In genomic region chr7:98051118-98051744, GRCh38 we compare ENCODE assay signal across 8 cellular contexts. TPM values are rescaled to one million over a fixed set of nuclear protein-coding genes. Genes with fewer than 3 reads are reported as not detected.
DNase-seq lines count a peak whose midpoint lies in the region; ATAC-seq, FAIRE-seq and TF ChIP-seq lines count a peak whose summit lies in the region.

No MANE protein-coding gene starts in this region.

- no peaks in the 10 kb centered on the region for H3K27me3 Mint-ChIP-seq in activated T-helper 1 cell treated with anti-CD3 and anti-CD28 coated beads, Interleukin-12 subunit alpha, Interleukin-12 subunit beta, Interleukin-2, Interleukin-4 antibody, amounts not matched to agents 30 ng/mL and 10 ng/mL and 1 ng/mL, durations not matched to agents 14 hours and 24 hours and 36 hours (ENCODE audit: insufficient read depth)
- H3K27me3 Mint-ChIP-seq in natural killer cell (ENCODE audit: low read depth in 2 of 2): peaks cover 3 to 15% of the 10 kb centered on the region in 2 donors

- ATAC-seq in natural killer cell: peak in 2 of 3 donors; percentile 36 to 40
- no peak for ATAC-seq in GM21360 (IDR thresholded peaks at IDR 0.05; ENCODE audit: unreplicated experiment)
- no peak for ATAC-seq in HG03520 (IDR thresholded peaks at IDR 0.05; ENCODE audit: unreplicated experiment)

- no peak for FAIRE-seq in GM12891 (lab: Jason Lieb, UNC)

- DNase-seq in GM12891 (ENCODE audit: insufficient read length, low spot score): peak; percentile 20
- peak; percentile 64 to 87 for DNase-seq in NCI-H524 (lab: John Stamatoyannopoulos, UW)
- peak; percentile 21 for DNase-seq in activated T-helper 1 cell treated with anti-CD3 and anti-CD28 coated beads, Interleukin-12 subunit alpha, Interleukin-12 subunit beta, Interleukin-2, Interleukin-4 antibody, amounts not matched to agents 30 ng/mL and 10 ng/mL and 1 ng/mL, durations not matched to agents 14 hours and 24 hours and 36 hours (ENCODE audit: low spot score)
- DNase-seq in natural killer cell: no peak
- DNase-seq in GDM1 (lab: John Stamatoyannopoulos, UW): no peak
- DNase-seq in GM03348 (ENCODE audit: low spot score): no peak

- H3K27ac Mint-ChIP-seq in activated T-helper 1 cell treated with anti-CD3 and anti-CD28 coated beads, Interleukin-12 subunit alpha, Interleukin-12 subunit beta, Interleukin-2, Interleukin-4 antibody, amounts not matched to agents 30 ng/mL and 10 ng/mL and 1 ng/mL, durations not matched to agents 14 hours and 24 hours and 36 hours: no peak overlapping the region
- no peak overlapping the region for H3K27ac Mint-ChIP-seq in natural killer cell

- TF ChIP-seq CTCF in natural killer cell (IDR thresholded peaks at IDR 0.05): no peak

- H3K4me3 Mint-ChIP-seq in activated T-helper 1 cell treated with anti-CD3 and anti-CD28 coated beads, Interleukin-12 subunit alpha, Interleukin-12 subunit beta, Interleukin-2, Interleukin-4 antibody, amounts not matched to agents 30 ng/mL and 10 ng/mL and 1 ng/mL, durations not matched to agents 14 hours and 24 hours and 36 hours: no peak overlapping the region
- no peak overlapping the region for H3K4me3 Mint-ChIP-seq in natural killer cell

- intact Hi-C loops in activated T-helper 1 cell treated with anti-CD3 and anti-CD28 coated beads, Interleukin-12 subunit alpha, Interleukin-12 subunit beta, Interleukin-2, Interleukin-4 antibody, amounts not matched to agents 30 ng/mL and 10 ng/mL and 1 ng/mL, durations not matched to agents 14 hours and 24 hours and 36 hours (cut with micrococcal nuclease): no loop called here
- intact Hi-C loops in natural killer cell (cut with micrococcal nuclease): no loop called here

- TF ChIP-seq POLR2A in GM12891 (IDR thresholded peaks at IDR 0.05; ENCODE audit: low read depth, low read length): no peak

- H3K36me3 Mint-ChIP-seq in activated T-helper 1 cell treated with anti-CD3 and anti-CD28 coated beads, Interleukin-12 subunit alpha, Interleukin-12 subunit beta, Interleukin-2, Interleukin-4 antibody, amounts not matched to agents 30 ng/mL and 10 ng/mL and 1 ng/mL, durations not matched to agents 14 hours and 24 hours and 36 hours (ENCODE audit: low read depth): no peaks in the 10 kb centered on the region
- H3K36me3 Mint-ChIP-seq in natural killer cell: no peaks in the 10 kb centered on the region

- peaks cover 9% of the 10 kb centered on the region for H3K4me1 Mint-ChIP-seq in activated T-helper 1 cell treated with anti-CD3 and anti-CD28 coated beads, Interleukin-12 subunit alpha, Interleukin-12 subunit beta, Interleukin-2, Interleukin-4 antibody, amounts not matched to agents 30 ng/mL and 10 ng/mL and 1 ng/mL, durations not matched to agents 14 hours and 24 hours and 36 hours (ENCODE audit: low read depth)
- H3K4me1 Mint-ChIP-seq in natural killer cell: peaks cover 0 to 5% of the 10 kb centered on the region in 2 donors

- no peaks in the 10 kb centered on the region for H3K9me3 Mint-ChIP-seq in activated T-helper 1 cell treated with anti-CD3 and anti-CD28 coated beads, Interleukin-12 subunit alpha, Interleukin-12 subunit beta, Interleukin-2, Interleukin-4 antibody, amounts not matched to agents 30 ng/mL and 10 ng/mL and 1 ng/mL, durations not matched to agents 14 hours and 24 hours and 36 hours
- H3K9me3 Mint-ChIP-seq in natural killer cell: no peaks in the 10 kb centered on the region

TF ChIP-seq in GM12891, 5 proteins besides CTCF, POLR2A, EP300 and RAD21:
- TF ChIP-seq TAF1 (IDR thresholded peaks at IDR 0.05; ENCODE audit: low read depth, low read length): no peak
TF ChIP-seq in GM12891: peak in this region for 0.

RNA-seq across cellular contexts. Expression of gene LMTK2, which starts 55.4 kb away (rescaled TPM):
- polyA plus RNA-seq in GM12891 (2012; ENCODE audit: low read depth, missing spikeins): 2.0 TPM
- total RNA-seq in activated T-helper 1 cell treated with anti-CD3 and anti-CD28 coated beads, Interleukin-12 subunit alpha, Interleukin-12 subunit beta, Interleukin-2, Interleukin-4 antibody, amounts not matched to agents 30 ng/mL and 10 ng/mL and 1 ng/mL, durations not matched to agents 14 hours and 24 hours and 36 hours: 14.9 and 17.7 TPM in 2 replicates
- 10 to 100 TPM; 18.7 to 33.9 (median 26.6) TPM for total RNA-seq in natural killer cell

Comparison
In these comparisons a context has a peak if more than half of its experiments do, and no peak if none do; other contexts are left out.
1. DNase-seq: peak in GM12891 (single experiment), NCI-H524 (2 of 2) and activated T-helper 1 cell treated with anti-CD3 and anti-CD28 coated beads, Interleukin-12 subunit alpha, Interleukin-12 subunit beta, Interleukin-2, Interleukin-4 antibody, amounts not matched to agents 30 ng/mL and 10 ng/mL and 1 ng/mL, durations not matched to agents 14 hours and 24 hours and 36 hours (single experiment); none in natural killer cell (single experiment), GDM1 (single experiment) and GM03348 (single experiment).
2. ATAC-seq: peak in natural killer cell (2 of 3); none in GM21360 (single experiment) and HG03520 (single experiment).